In the genomic region with DNA sequence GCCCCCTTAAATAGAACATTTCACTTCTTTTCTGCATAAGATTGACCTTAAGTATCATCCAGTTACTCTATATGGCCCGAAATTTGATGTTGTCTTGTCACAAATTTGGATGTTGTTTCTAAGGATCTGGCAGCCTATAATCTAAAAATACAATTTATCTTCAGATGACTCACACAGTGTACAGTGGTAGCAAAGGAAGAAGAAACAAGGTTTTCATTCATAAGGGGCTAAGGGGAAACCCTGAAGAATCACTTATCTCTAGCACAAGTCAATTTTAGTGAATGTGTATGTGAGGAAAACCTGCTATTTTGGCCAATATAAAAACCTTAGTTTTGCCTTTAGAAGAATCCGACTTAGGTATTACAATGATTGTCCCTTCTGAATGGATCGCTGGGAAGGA, we compare ENCODE assay signal across 22 cellular contexts.
"Had no signal": no experiment of that assay in that cellular context is flagged by ENCODE, and none has a peak within 500 bp of the region (broad histone marks: within the 10 kb centered on the region; RNA-seq: fewer than 3 reads in every experiment).

No MANE protein-coding gene starts in this region.

- DNase-seq: dermis blood vessel endothelial cell; effector memory CD4-positive, alpha-beta T cell; foreskin keratinocyte; left ventricle myocardium superior; naive thymus-derived CD8-positive, alpha-beta T cell; nephron progenitor cell; nucleus accumbens; sigmoid colon; stimulated activated CD4-positive, alpha-beta T cell treated with anti-CD3 and anti-CD28 coated beads, Interleukin-2, amount 100 ng/mL, for 24 hours; stimulated activated CD4-positive, alpha-beta T cell treated with anti-CD3 and anti-CD28 coated beads, Interleukin-4, amount 100 ng/mL, for 24 hours; stimulated activated naive CD4-positive, alpha-beta T cell treated with Interleukin-2 at 50 U/mL for 16 hours; stomach; thyroid gland; trophoblast cell had no signal

- H3K36me3 ChIP-seq: esophagus muscularis mucosa, prostate gland, right atrium auricular region, sigmoid colon, stomach, thyroid gland, vagina had no signal

- H3K27ac ChIP-seq: coronary artery, esophagus muscularis mucosa, foreskin keratinocyte, prostate gland, right atrium auricular region, sigmoid colon, stomach, thyroid gland, vagina had no signal

- H3K27me3 ChIP-seq: esophagus muscularis mucosa, foreskin keratinocyte, right atrium auricular region, sigmoid colon, stomach, thyroid gland, vagina had no signal

- H3K9me3 ChIP-seq: esophagus muscularis mucosa, prostate gland, right atrium auricular region, sigmoid colon, stomach, thyroid gland, vagina had no signal

- H3K4me1 ChIP-seq: esophagus muscularis mucosa, foreskin keratinocyte, prostate gland, right atrium auricular region, sigmoid colon, stomach, thyroid gland, vagina had no signal

- H3K36me3 Mint-ChIP-seq: memory B cell; naive thymus-derived CD8-positive, alpha-beta T cell; stimulated activated effector memory CD8-positive, alpha-beta T cell treated with anti-CD3 and anti-CD28 coated beads, Interleukin-12 subunit alpha, Interleukin-12 subunit beta, amount 100 ng/mL, for 72 hours had no signal

- H3K27ac Mint-ChIP-seq: memory B cell; naive thymus-derived CD8-positive, alpha-beta T cell; nephron progenitor cell; stimulated activated effector memory CD8-positive, alpha-beta T cell treated with anti-CD3 and anti-CD28 coated beads, Interleukin-12 subunit alpha, Interleukin-12 subunit beta, amount 100 ng/mL, for 72 hours had no signal

- H3K27me3 Mint-ChIP-seq: memory B cell; naive thymus-derived CD8-positive, alpha-beta T cell had no signal

- H3K4me3 Mint-ChIP-seq: memory B cell; naive thymus-derived CD8-positive, alpha-beta T cell; nephron progenitor cell; stimulated activated effector memory CD8-positive, alpha-beta T cell treated with anti-CD3 and anti-CD28 coated beads, Interleukin-12 subunit alpha, Interleukin-12 subunit beta, amount 100 ng/mL, for 72 hours had no signal

- H3K4me1 Mint-ChIP-seq: memory B cell; naive thymus-derived CD8-positive, alpha-beta T cell; nephron progenitor cell; stimulated activated effector memory CD8-positive, alpha-beta T cell treated with anti-CD3 and anti-CD28 coated beads, Interleukin-12 subunit alpha, Interleukin-12 subunit beta, amount 100 ng/mL, for 72 hours had no signal

- ATAC-seq: foreskin keratinocyte; left ventricle myocardium superior; naive thymus-derived CD8-positive, alpha-beta T cell; stimulated activated effector memory CD8-positive, alpha-beta T cell treated with anti-CD3 and anti-CD28 coated beads, Interleukin-12 subunit alpha, Interleukin-12 subunit beta, amount 100 ng/mL, for 72 hours had no signal

- H3K9me3 Mint-ChIP-seq: nephron progenitor cell had no signal

- H3K4me3 ChIP-seq: coronary artery, esophagus muscularis mucosa, lung, prostate gland, right atrium auricular region, sigmoid colon, stomach, thyroid gland, vagina had no signal
